21 cellular contexts compared by ENCODE assay signal in the genomic region with DNA sequence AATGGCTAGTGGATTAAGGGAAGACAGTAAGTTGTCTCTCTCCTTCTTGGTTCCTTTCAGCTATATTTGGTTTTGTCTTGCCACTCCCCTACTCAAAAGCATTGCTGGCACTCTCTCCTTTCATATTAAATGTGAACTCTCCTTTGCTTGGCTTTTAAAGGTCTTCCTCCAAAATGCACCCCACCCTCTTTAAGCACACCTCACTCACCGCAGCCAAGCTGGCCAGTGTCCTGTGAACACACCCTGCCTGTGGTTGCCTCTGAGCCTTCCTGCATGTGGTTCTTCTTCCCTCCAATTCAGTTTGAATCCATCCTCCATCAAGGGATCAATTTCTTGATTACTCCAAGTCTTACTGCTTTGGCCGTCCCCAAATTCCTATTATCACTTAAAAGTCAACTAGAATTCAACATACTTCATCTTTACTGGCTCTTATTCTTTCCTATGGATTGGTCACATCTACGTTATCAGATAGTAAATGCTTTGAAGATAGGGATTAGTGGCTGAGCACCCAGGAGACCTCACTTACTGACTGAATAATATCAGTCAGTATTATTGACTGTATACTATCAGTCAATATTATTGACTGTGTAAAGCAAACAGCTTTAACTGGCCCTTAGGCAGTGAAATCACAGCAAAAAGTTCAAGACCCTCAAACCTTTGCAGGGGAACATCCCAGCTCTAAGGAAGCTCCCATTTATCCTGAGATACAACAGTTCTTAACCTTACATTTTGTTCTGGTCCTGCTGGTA. TPM values are rescaled to one million over a fixed set of nuclear protein-coding genes. Genes with fewer than 3 reads are reported as not detected.
A peak's percentile ranks its signal among the peaks of the same experiment; 100 is the strongest.
DNase-seq lines count a peak whose midpoint lies in the region; ATAC-seq and TF ChIP-seq lines count a peak whose summit lies in the region.
"Had no signal": no experiment of that assay in that cellular context is flagged by ENCODE, and none has a peak within 500 bp of the region (broad histone marks: within the 10 kb centered on the region; RNA-seq: fewer than 3 reads in every experiment).

No MANE protein-coding gene starts in this region.

- TF ChIP-seq POLR2A in sigmoid colon (IDR thresholded peaks at IDR 0.05): no peak

- H3K4me1 ChIP-seq in OCI-LY3 (ENCODE audit: low read length) (peaks cover 15% of the 10 kb centered on the region), endodermal cell (ENCODE audit: control insufficient read depth, insufficient read depth, low read length) (peaks cover 13% of the 10 kb centered on the region), sigmoid colon (peaks cover 0 to 76% (median 35%) of the 10 kb centered on the region in 4 donors)

- H3K27me3 Mint-ChIP-seq in CD4-positive, alpha-beta T cell: no peaks in the 10 kb centered on the region
- H3K27me3 Mint-ChIP-seq in endodermal cell (ENCODE audit: insufficient read depth): peaks cover 2% of the 10 kb centered on the region
- H3K27me3 Mint-ChIP-seq in activated T-cell treated with anti-CD3 and anti-CD28 coated beads, Interleukin-2, amount 50 U/mL, for 24 hours: no peaks in the 10 kb centered on the region
- H3K27me3 Mint-ChIP-seq: activated CD4-positive, alpha-beta T cell treated with anti-CD3 and anti-CD28 coated beads, Interleukin-2, amount 10 ng/mL, durations not matched to agents 7 days and 5 days had no signal

- peaks cover 67% of the 10 kb centered on the region for H3K4me1 Mint-ChIP-seq in CD4-positive, alpha-beta T cell (ENCODE audit: low read depth)
- peaks cover 37% of the 10 kb centered on the region for H3K4me1 Mint-ChIP-seq in endodermal cell
- peaks cover 46% of the 10 kb centered on the region for H3K4me1 Mint-ChIP-seq in activated T-cell treated with anti-CD3 and anti-CD28 coated beads, Interleukin-2, amount 50 U/mL, for 24 hours (ENCODE audit: low read depth)

- peak overlapping the region; percentile 64 for H3K27ac Mint-ChIP-seq in CD4-positive, alpha-beta T cell
- H3K27ac Mint-ChIP-seq in endodermal cell: no peak overlapping the region
- H3K27ac Mint-ChIP-seq in activated T-cell treated with anti-CD3 and anti-CD28 coated beads, Interleukin-2, amount 50 U/mL, for 24 hours: no peak overlapping the region
- H3K27ac Mint-ChIP-seq: activated CD4-positive, alpha-beta T cell treated with anti-CD3 and anti-CD28 coated beads, Interleukin-2, amount 10 ng/mL, durations not matched to agents 7 days and 5 days; T-helper 2 cell treated with Interferon-gamma antibody and Interleukin-4, amounts not matched to agents 5 μg/mL and 100 μg/mL, for 36 hours had no signal

- TF ChIP-seq CTCF in CD4-positive, alpha-beta T cell (IDR thresholded peaks at IDR 0.05): no peak
- TF ChIP-seq CTCF in OCI-LY3 (IDR thresholded peaks at IDR 0.05; ENCODE audit: low read depth, low read length): no peak
- TF ChIP-seq CTCF in endodermal cell (conservative IDR thresholded peaks at IDR 0.05): no peak
- TF ChIP-seq CTCF in sigmoid colon (IDR thresholded peaks at IDR 0.05): no peak

- no peaks in the 10 kb centered on the region for H3K9me3 ChIP-seq in CD4-positive, alpha-beta T cell (ENCODE audit: control insufficient read depth, low read length)
- H3K9me3 ChIP-seq in OCI-LY3 (ENCODE audit: insufficient read depth, low read length) (no peaks in the 10 kb centered on the region), endodermal cell (ENCODE audit: control insufficient read depth, low read length) (no peaks in the 10 kb centered on the region), sigmoid colon (no peaks in the 10 kb centered on the region)
- H3K9me3 ChIP-seq: vagina had no signal

- no peak for DNase-seq in CD4-positive, alpha-beta T cell
- DNase-seq in endodermal cell: peak; percentile 30
- peak; percentile 26 for DNase-seq in sigmoid colon
- no peak for DNase-seq in KG1 (lab: John Stamatoyannopoulos, UW)
- DNase-seq in NCI-H2029 (lab: John Stamatoyannopoulos, UW): no peak
- no peak for DNase-seq in activated T-cell treated with anti-CD3 and anti-CD28 coated beads, Interleukin-2, amount 50 U/mL, for 24 hours
- no peak for DNase-seq in activated CD4-positive, alpha-beta T cell treated with anti-CD3 and anti-CD28 coated beads, Interleukin-2, amount 50 U/mL, for 48 hours
- DNase-seq: activated CD4-positive, alpha-beta T cell treated with anti-CD3 and anti-CD28 coated beads, Interleukin-2, amount 10 ng/mL, durations not matched to agents 7 days and 5 days; DND-41; effector CD4-positive, alpha-beta T cell; GM23248; NCI-H1048; NCI-H2171 treated with DMSO at 0.1 percent for 48 hours; right cardiac atrium; stimulated activated CD4-positive, alpha-beta T cell treated with anti-CD3 and anti-CD28 coated beads, Interleukin-4, amount 100 ng/mL, for 1 hour had no signal

- no peak overlapping the region for H3K4me3 Mint-ChIP-seq in CD4-positive, alpha-beta T cell
- H3K4me3 Mint-ChIP-seq in endodermal cell: no peak overlapping the region
- H3K4me3 Mint-ChIP-seq in activated T-cell treated with anti-CD3 and anti-CD28 coated beads, Interleukin-2, amount 50 U/mL, for 24 hours: no peak overlapping the region
- H3K4me3 Mint-ChIP-seq: activated CD4-positive, alpha-beta T cell treated with anti-CD3 and anti-CD28 coated beads, Interleukin-2, amount 10 ng/mL, durations not matched to agents 7 days and 5 days; T-helper 2 cell treated with Interferon-gamma antibody and Interleukin-4, amounts not matched to agents 5 μg/mL and 100 μg/mL, for 36 hours had no signal

- intact Hi-C loops in CD4-positive, alpha-beta T cell (cut with DNase I, micrococcal nuclease): no loop called here
- intact Hi-C loops in sigmoid colon (cut with DNase I): no loop called here

- ATAC-seq in CD4-positive, alpha-beta T cell (ENCODE audit: poor library complexity): no peak

- H3K36me3 ChIP-seq in OCI-LY3 (replicated peaks; ENCODE audit: low read depth, low read length) (no peaks in the 10 kb centered on the region), endodermal cell (ENCODE audit: control insufficient read depth, insufficient read depth, low read length) (no peaks in the 10 kb centered on the region), sigmoid colon (no peaks in the 10 kb centered on the region)
- H3K36me3 ChIP-seq: vagina had no signal

- TF ChIP-seq EP300 in sigmoid colon (IDR thresholded peaks at IDR 0.05): no peak

- peaks cover 82% of the 10 kb centered on the region for H4K20me1 ChIP-seq in OCI-LY3 (ENCODE audit: insufficient read depth, low read length)

- H3K27ac ChIP-seq in CD4-positive, alpha-beta T cell (ENCODE audit: low read depth, low read length): no peak overlapping the region
- H3K27ac ChIP-seq in OCI-LY3 (ENCODE audit: low read length) (no peak overlapping the region), endodermal cell (ENCODE audit: low read depth, low read length) (no peak overlapping the region), sigmoid colon (peak overlapping the region; percentile 35 to 57 (median 46))
- H3K27ac ChIP-seq: GM23248, RWPE1, vagina had no signal

- CTCF ChIA-PET in CD4-positive, alpha-beta T cell (lab: Charles Lee): interaction anchor here (1.4 to 2.7 kb wide), 2 partner anchors 10 to 12 kb away, joined by 7 to 9 read pairs; no protein-coding TSS in a partner anchor

- H3K27me3 ChIP-seq in CD4-positive, alpha-beta T cell (ENCODE audit: control insufficient read depth, insufficient read depth, low read length): no peaks in the 10 kb centered on the region
- no peaks in the 10 kb centered on the region for H3K27me3 ChIP-seq in OCI-LY3 (ENCODE audit: low read depth, low read length)
- peaks cover 36% of the 10 kb centered on the region for H3K27me3 ChIP-seq in endodermal cell (ENCODE audit: control insufficient read depth, insufficient read depth, low read length, poor library complexity, severe bottlenecking)
- H3K27me3 ChIP-seq in sigmoid colon: no peaks in the 10 kb centered on the region
- H3K27me3 ChIP-seq: vagina had no signal

- no peak overlapping the region for H2AFZ ChIP-seq in OCI-LY3 (ENCODE audit: low read depth, low read length)
- H2AFZ ChIP-seq: GM23248 had no signal

- POLR2A ChIA-PET in CD4-positive, alpha-beta T cell (lab: Charles Lee): no interaction called here

- WGBS in endodermal cell (ENCODE audit: insufficient coverage in 1 of 2, insufficient read length in 1 of 2), 2 experiments: 81 to 91% methylated on average over 2 to 3 of the region's 3 CpGs
- WGBS in sigmoid colon, 2 donors: 63 to 86% methylated on average over 3 of the region's 3 CpGs

- peak overlapping the region; percentile 43; the same call in 1 of the 2 replicates for H3K4me2 ChIP-seq in OCI-LY3 (ENCODE audit: low read length)

- peaks cover 78% of the 10 kb centered on the region for H3K79me2 ChIP-seq in OCI-LY3 (ENCODE audit: low read length)

- no peak overlapping the region for H3K9ac ChIP-seq in OCI-LY3 (ENCODE audit: low read length)
- no peak overlapping the region for H3K9ac ChIP-seq in endodermal cell (ENCODE audit: extremely low read depth, low read length, poor library complexity, severe bottlenecking)
- H3K9ac ChIP-seq: GM23248 had no signal

- H3K36me3 Mint-ChIP-seq in CD4-positive, alpha-beta T cell (ENCODE audit: low read depth): peaks cover 57% of the 10 kb centered on the region
- H3K36me3 Mint-ChIP-seq in endodermal cell (ENCODE audit: low read depth): no peaks in the 10 kb centered on the region
- peaks cover 19% of the 10 kb centered on the region for H3K36me3 Mint-ChIP-seq in activated T-cell treated with anti-CD3 and anti-CD28 coated beads, Interleukin-2, amount 50 U/mL, for 24 hours (ENCODE audit: low read depth)

- H3K4me3 ChIP-seq in OCI-LY3 (ENCODE audit: low read length): no peak overlapping the region
- no peak overlapping the region for H3K4me3 ChIP-seq in endodermal cell (ENCODE audit: low read length)
- no peak overlapping the region for H3K4me3 ChIP-seq in sigmoid colon
- H3K4me3 ChIP-seq: GM23248, lung, vagina had no signal

- H3K9me3 Mint-ChIP-seq in CD4-positive, alpha-beta T cell: no peaks in the 10 kb centered on the region
- no peaks in the 10 kb centered on the region for H3K9me3 Mint-ChIP-seq in endodermal cell
- H3K9me3 Mint-ChIP-seq in activated T-cell treated with anti-CD3 and anti-CD28 coated beads, Interleukin-2, amount 50 U/mL, for 24 hours: no peaks in the 10 kb centered on the region
- H3K9me3 Mint-ChIP-seq: activated CD4-positive, alpha-beta T cell treated with anti-CD3 and anti-CD28 coated beads, Interleukin-2, amount 10 ng/mL, durations not matched to agents 7 days and 5 days; T-helper 2 cell treated with Interferon-gamma antibody and Interleukin-4, amounts not matched to agents 5 μg/mL and 100 μg/mL, for 36 hours had no signal

RNA-seq across cellular contexts. Expression of a gene that starts 41.6 kb away (rescaled TPM):
- total RNA-seq in CD4-positive, alpha-beta T cell: under 1 TPM; 0.17 to 0.36 TPM
- total RNA-seq in endodermal cell: 1 to 10 TPM; 1.1 to 2.6 TPM
- polyA plus RNA-seq in endodermal cell (2013, experiment 1 of 2): 0.57 TPM
- 0.25 TPM for polyA plus RNA-seq in endodermal cell (2013, experiment 2 of 2)
- under 1 TPM in 1 of 4 donors, not detected in 3; 0.71 TPM for total RNA-seq in sigmoid colon
- polyA plus RNA-seq in sigmoid colon: 100 to 1,000 TPM in 1 of 3 donors, 10 to 100 TPM in 2; 43.5 to 101 (median 91.3) TPM
- total RNA-seq: activated CD4-positive, alpha-beta T cell treated with anti-CD3 and anti-CD28 coated beads, Interleukin-2, amount 10 ng/mL, durations not matched to agents 7 days and 5 days; GM23248; vagina had no signal
- polyA plus RNA-seq: BJ, GM23248 had no signal

Comparison
In these comparisons a context has a peak if more than half of its experiments do, and no peak if none do; other contexts are left out.
1. DNase-seq: peak in endodermal cell (single experiment) and sigmoid colon (single experiment); none in CD4-positive, alpha-beta T cell (0 of 10), KG1 (single experiment), NCI-H2029 (single experiment), activated T-cell treated with anti-CD3 and anti-CD28 coated beads, Interleukin-2, amount 50 U/mL, for 24 hours (single experiment) and activated CD4-positive, alpha-beta T cell treated with anti-CD3 and anti-CD28 coated beads, Interleukin-2, amount 50 U/mL, for 48 hours (0 of 2).
2. H3K27ac ChIP-seq: peak in sigmoid colon (4 of 4); none in CD4-positive, alpha-beta T cell (single experiment), OCI-LY3 (single experiment) and endodermal cell (single experiment).